In the genomic region with DNA sequence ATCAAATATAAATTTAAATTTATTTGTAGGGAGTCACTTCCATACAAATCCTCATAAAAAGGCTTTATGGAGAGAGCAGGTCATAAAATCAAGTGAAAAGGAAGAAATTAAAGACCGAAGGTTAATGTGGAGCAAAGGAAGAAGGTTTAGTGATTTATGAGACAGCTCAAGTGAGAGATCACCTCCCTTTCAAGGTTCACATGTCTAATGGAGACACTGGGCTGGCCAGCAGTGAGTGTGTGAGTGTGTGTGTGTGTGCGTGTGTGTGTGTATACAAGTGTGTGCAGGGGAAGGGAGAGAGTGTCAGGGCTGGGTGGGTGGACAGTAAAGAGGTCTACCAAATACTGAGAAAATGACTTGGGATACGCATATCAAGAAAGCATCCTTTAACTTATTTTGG, we compare ENCODE assay signal across 30 cellular contexts.
"Had no signal": no experiment of that assay in that cellular context is flagged by ENCODE, and none has a peak within 500 bp of the region (broad histone marks: within the 10 kb centered on the region; RNA-seq: fewer than 3 reads in every experiment).

No MANE protein-coding gene starts in this region.

- H3K27ac ChIP-seq: adrenal gland, body of pancreas, breast epithelium, SJCRH30, SK-N-MC, WERI-Rb-1 had no signal

- H3K4me1 Mint-ChIP-seq: activated CD4-positive, alpha-beta T cell treated with anti-CD3 and anti-CD28 coated beads, Interleukin-2, amount 10 ng/mL, durations not matched to agents 24 days and 14 days; activated T-helper 17 cell treated with anti-CD3 and anti-CD28 coated beads, Interleukin-2, amount 50 U/mL, for 72 hours had no signal

- DNase-seq: activated CD4-positive, alpha-beta T cell treated with anti-CD3 and anti-CD28 coated beads, Interleukin-2, amount 10 ng/mL, durations not matched to agents 24 days and 14 days; activated CD4-positive, alpha-beta T cell treated with anti-CD3 and anti-CD28 coated beads, Interleukin-2, amount 50 U/mL, for 4 hours; activated CD8-positive, alpha-beta T cell treated with anti-CD3 and anti-CD28 coated beads for 36 hours; activated effector memory CD4-positive, alpha-beta T cell treated with anti-CD3 and anti-CD28 coated beads, Interleukin-2, amount 50 U/mL, for 16 hours; activated naive CD4-positive, alpha-beta T cell; activated T-cell treated with anti-CD3 and anti-CD28 coated beads, Interleukin-2, amount 50 U/mL, for 1 hour; activated T-cell treated with anti-CD3 and anti-CD28 coated beads, Interleukin-2, amount 50 U/mL, for 72 hours; adrenal gland; body of pancreas; Kasumi-1; KBM-7; MV-4-11; NCI-H1092; NCI-H146; NCI-H187; NCI-H2029 treated with DMSO at 0.1 percent for 48 hours; NCI-H2107; NCI-H2171; NCI-H510A; NCI-H526; NCI-H82; SHP77; SJCRH30; T1000; WERI-Rb-1 had no signal

- H3K36me3 ChIP-seq: adrenal gland, breast epithelium, SJCRH30, WERI-Rb-1 had no signal

- ATAC-seq: activated CD8-positive, alpha-beta T cell treated with anti-CD3 and anti-CD28 coated beads for 36 hours; activated naive CD4-positive, alpha-beta T cell treated with anti-CD3 and anti-CD28 coated beads, Interleukin-2, amount 50 U/mL, for 72 hours; activated T-cell treated with anti-CD3 and anti-CD28 coated beads, Interleukin-2, amount 50 U/mL, for 72 hours; activated T-helper 17 cell treated with anti-CD3 and anti-CD28 coated beads, Interleukin-2, amount 50 U/mL, for 72 hours; body of pancreas; Panc1 had no signal

- H3K4me3 ChIP-seq: adrenal gland, body of pancreas, breast epithelium, SJCRH30, SK-N-MC had no signal

- H3K27ac Mint-ChIP-seq: activated CD4-positive, alpha-beta T cell treated with anti-CD3 and anti-CD28 coated beads, Interleukin-2, amount 10 ng/mL, durations not matched to agents 24 days and 14 days; activated CD8-positive, alpha-beta T cell treated with anti-CD3 and anti-CD28 coated beads for 36 hours; activated naive CD4-positive, alpha-beta T cell treated with anti-CD3 and anti-CD28 coated beads, Interleukin-2, amount 50 U/mL, for 72 hours; activated T-cell treated with anti-CD3 and anti-CD28 coated beads, Interleukin-2, amount 50 U/mL, for 72 hours; activated T-helper 17 cell treated with anti-CD3 and anti-CD28 coated beads, Interleukin-2, amount 50 U/mL, for 72 hours had no signal

- H3K27me3 Mint-ChIP-seq: activated CD4-positive, alpha-beta T cell treated with anti-CD3 and anti-CD28 coated beads, Interleukin-2, amount 10 ng/mL, durations not matched to agents 24 days and 14 days; activated CD8-positive, alpha-beta T cell treated with anti-CD3 and anti-CD28 coated beads for 36 hours had no signal

- H3K9me3 Mint-ChIP-seq: activated CD4-positive, alpha-beta T cell treated with anti-CD3 and anti-CD28 coated beads, Interleukin-2, amount 10 ng/mL, durations not matched to agents 24 days and 14 days; activated CD8-positive, alpha-beta T cell treated with anti-CD3 and anti-CD28 coated beads for 36 hours had no signal

- H3K27me3 ChIP-seq: adrenal gland, body of pancreas, breast epithelium, SJCRH30 had no signal

- H3K4me1 ChIP-seq: adrenal gland, breast epithelium, SJCRH30 had no signal

- H3K4me3 Mint-ChIP-seq: activated CD4-positive, alpha-beta T cell treated with anti-CD3 and anti-CD28 coated beads, Interleukin-2, amount 10 ng/mL, durations not matched to agents 24 days and 14 days; activated CD8-positive, alpha-beta T cell treated with anti-CD3 and anti-CD28 coated beads for 36 hours; activated T-cell treated with anti-CD3 and anti-CD28 coated beads, Interleukin-2, amount 50 U/mL, for 72 hours; activated T-helper 17 cell treated with anti-CD3 and anti-CD28 coated beads, Interleukin-2, amount 50 U/mL, for 72 hours had no signal

- H3K36me3 Mint-ChIP-seq: activated naive CD4-positive, alpha-beta T cell treated with anti-CD3 and anti-CD28 coated beads, Interleukin-2, amount 50 U/mL, for 72 hours had no signal
